In genomic region chr10:36725581-36726520, GRCh38 we compare ENCODE assay signal across 8 cellular contexts.
DNase-seq lines count a peak whose midpoint lies in the region; ATAC-seq and TF ChIP-seq lines count a peak whose summit lies in the region.

No MANE protein-coding gene starts in this region.

- H2AFZ ChIP-seq in KMS-11 (ENCODE audit: low read depth): peak overlapping the region; percentile 41
- H2AFZ ChIP-seq in smooth muscle cell (ENCODE audit: low read depth): no peak overlapping the region

- H3K27ac ChIP-seq in KMS-11 (no peak overlapping the region), SK-N-MC (peak overlapping the region; percentile 54; the same call in 1 of the 2 replicates), heart left ventricle (no peak overlapping the region), smooth muscle cell (ENCODE audit: low read depth) (peak overlapping the region; percentile 32), gastroesophageal sphincter (no peak overlapping the region)

- no peak for TF ChIP-seq EP300 in gastroesophageal sphincter (IDR thresholded peaks at IDR 0.05)

- H3K9me3 ChIP-seq in SK-N-MC (ENCODE audit: low read depth, low read length): no peaks in the 10 kb centered on the region
- no peaks in the 10 kb centered on the region for H3K9me3 ChIP-seq in heart left ventricle
- H3K9me3 ChIP-seq in smooth muscle cell (replicated peaks; ENCODE audit: low read depth): no peaks in the 10 kb centered on the region
- H3K9me3 ChIP-seq in gastroesophageal sphincter: no peaks in the 10 kb centered on the region

- H3K4me1 ChIP-seq in KMS-11 (ENCODE audit: low read depth, poor library complexity, severe bottlenecking) (peaks cover 16% of the 10 kb centered on the region), heart left ventricle (no peaks in the 10 kb centered on the region), smooth muscle cell (ENCODE audit: low read depth) (peaks cover 8% of the 10 kb centered on the region), gastroesophageal sphincter (peaks cover 0 to 6% (median 3%) of the 10 kb centered on the region in 3 donors)

- H3F3A ChIP-seq in smooth muscle cell (ENCODE audit: low read depth): no peaks in the 10 kb centered on the region

- no peak overlapping the region for H3K9ac ChIP-seq in KMS-11
- no peak overlapping the region for H3K9ac ChIP-seq in SK-N-MC (ENCODE audit: insufficient read length)
- H3K9ac ChIP-seq in smooth muscle cell (ENCODE audit: low read depth): no peak overlapping the region

- 81 to 85% (median 83%) methylated on average over 6 of the region's 6 CpGs for WGBS in heart left ventricle, 4 donors
- 67% methylated on average over 6 of the region's 6 CpGs for WGBS in smooth muscle cell (ENCODE audit: low lambda C conversion rate)
- WGBS in gastroesophageal sphincter (ENCODE audit: low coverage in 1 of 2), 2 donors: 71 to 74% methylated on average over 6 of the region's 6 CpGs

- DNase-seq in AG08395 (ENCODE audit: low spot score) (peak; percentile 78), SK-N-MC (ENCODE audit: low read depth, low spot score) (peak; percentile 70), heart left ventricle (peak in 3 of 5 donors; percentile 11 to 50 (median 28)), smooth muscle cell (lab: John Stamatoyannopoulos, UW; ENCODE audit: unreplicated experiment) (no peak), NCI-H510A (lab: John Stamatoyannopoulos, UW) (no peak)

- ATAC-seq in heart left ventricle: peak in 3 of 4 donors; percentile 69 to 91 (median 78)
- no peak for ATAC-seq in gastroesophageal sphincter
- no peak for ATAC-seq in HG02678 (IDR thresholded peaks at IDR 0.05; ENCODE audit: unreplicated experiment)

- intact Hi-C loops in heart left ventricle (cut with DNase I): loop anchor here in 3 of 10 donors (5.0 kb wide), 2 partner anchors 1084 to 1089 kb away; partner anchors contain the start of gene FZD8 (in 1 of the 3)

- H3K79me2 ChIP-seq in KMS-11 (ENCODE audit: insufficient read depth, low read depth): no peaks in the 10 kb centered on the region
- H3K79me2 ChIP-seq in smooth muscle cell (ENCODE audit: low read depth): no peaks in the 10 kb centered on the region

- H3K27me3 ChIP-seq in KMS-11 (ENCODE audit: insufficient read depth, low read depth): no peaks in the 10 kb centered on the region
- no peaks in the 10 kb centered on the region for H3K27me3 ChIP-seq in heart left ventricle
- no peaks in the 10 kb centered on the region for H3K27me3 ChIP-seq in smooth muscle cell (ENCODE audit: low read depth)
- H3K27me3 ChIP-seq in gastroesophageal sphincter: no peaks in the 10 kb centered on the region

- H3K36me3 ChIP-seq in KMS-11 (ENCODE audit: insufficient read depth) (no peaks in the 10 kb centered on the region), SK-N-MC (ENCODE audit: insufficient read depth, low read length) (no peaks in the 10 kb centered on the region), heart left ventricle (no peaks in the 10 kb centered on the region), smooth muscle cell (ENCODE audit: low read depth) (no peaks in the 10 kb centered on the region), gastroesophageal sphincter (no peaks in the 10 kb centered on the region)

- no peak for TF ChIP-seq POLR2A in heart left ventricle (IDR thresholded peaks at IDR 0.05)
- TF ChIP-seq POLR2A in gastroesophageal sphincter (IDR thresholded peaks at IDR 0.05): no peak

- TF ChIP-seq CTCF in KMS-11 (conservative IDR thresholded peaks at IDR 0.05; ENCODE audit: low read depth, low read length): no peak; the same call in none of the 2 replicates
- TF ChIP-seq CTCF in heart left ventricle (IDR thresholded peaks at IDR 0.05): peak in 9 of 12 donors; percentile 8 to 48 (median 32)
- TF ChIP-seq CTCF in smooth muscle cell (IDR thresholded peaks at IDR 0.05; ENCODE audit: borderline replicate concordance, insufficient read depth, poor library complexity, severe bottlenecking): peak; percentile 31
- peak in 1 of 4 experiments; percentile 12 for TF ChIP-seq CTCF in gastroesophageal sphincter (IDR thresholded peaks at IDR 0.05)

- no peak overlapping the region for H3K4me3 ChIP-seq in KMS-11 (IDR thresholded peaks at IDR 0.05; ENCODE audit: insufficient read depth, low read depth, low read length)
- H3K4me3 ChIP-seq in SK-N-MC: no peak overlapping the region
- no peak overlapping the region for H3K4me3 ChIP-seq in heart left ventricle
- H3K4me3 ChIP-seq in smooth muscle cell: no peak overlapping the region
- H3K4me3 ChIP-seq in gastroesophageal sphincter: no peak overlapping the region

- H3K4me2 ChIP-seq in KMS-11 (peak overlapping the region; percentile 29; the same call in 1 of the 2 replicates), smooth muscle cell (peak overlapping the region; percentile 12)

- H4K20me1 ChIP-seq in KMS-11 (ENCODE audit: insufficient read depth) (no peaks in the 10 kb centered on the region), smooth muscle cell (ENCODE audit: low read depth) (no peaks in the 10 kb centered on the region)

Comparison
In these comparisons a context has a peak if more than half of its experiments do, and no peak if none do; other contexts are left out.
1. DNase-seq: peak in AG08395 (single experiment), SK-N-MC (single experiment) and heart left ventricle (3 of 5); none in smooth muscle cell (single experiment) and NCI-H510A (single experiment).
2. H3K27ac ChIP-seq: peak in SK-N-MC (single experiment) and smooth muscle cell (single experiment); none in KMS-11 (single experiment), heart left ventricle (0 of 12) and gastroesophageal sphincter (0 of 4).
3. ATAC-seq: peak in heart left ventricle (3 of 4); none in gastroesophageal sphincter (single experiment) and HG02678 (single experiment).